ENCODE assay signal across 22 cellular contexts in the genomic region with DNA sequence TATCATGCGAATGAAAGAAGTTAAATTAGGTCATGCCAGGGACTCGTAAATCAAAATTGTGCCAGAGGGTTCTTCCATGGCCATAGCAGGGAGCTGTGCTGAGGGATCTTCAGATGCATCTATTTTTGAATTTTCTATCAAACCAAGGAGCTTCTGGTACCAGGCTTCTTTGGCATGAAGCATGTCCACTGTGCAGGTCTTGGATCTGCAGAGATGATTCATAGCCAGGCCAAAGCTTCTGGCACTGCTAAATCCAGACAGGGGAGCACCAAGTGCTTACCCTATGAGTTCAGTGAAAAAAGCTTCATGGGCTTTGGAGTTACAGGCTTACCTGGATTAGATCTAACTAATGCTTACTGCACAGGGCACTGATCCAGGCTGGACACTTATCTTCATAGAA.
"Had no signal": no experiment of that assay in that cellular context is flagged by ENCODE, and none has a peak within 500 bp of the region (broad histone marks: within the 10 kb centered on the region; RNA-seq: fewer than 3 reads in every experiment).

No MANE protein-coding gene starts in this region.

- H3K27ac ChIP-seq: HL-60, KMS-11, SJSA1 had no signal

- H3K36me3 ChIP-seq: SJSA1 had no signal

- H3K9ac ChIP-seq: KMS-11, SK-N-SH had no signal

- H3K27me3 ChIP-seq: SJSA1 had no signal

- H3K4me3 ChIP-seq: K562, SJSA1 had no signal

- DNase-seq: Kasumi-1, NCI-H1092, NCI-H1105 treated with DMSO at 0.1 percent for 48 hours, NCI-H1417 treated with DMSO at 0.1 percent for 48 hours, NCI-H146, NCI-H1694 treated with DMSO at 0.1 percent for 48 hours, NCI-H1930, NCI-H2081, NCI-H2107, NCI-H2227 treated with DMSO at 0.1 percent for 48 hours, NCI-H524, NCI-H526 treated with DMSO at 0.1 percent for 48 hours, NCI-H774, Right ventricle myocardium superior, RPMI8226, SIG-M5, SK-N-SH, T-helper 1 cell had no signal

- H3K9me3 ChIP-seq: SJSA1, SK-N-SH had no signal

- ATAC-seq: K562 had no signal

- H3K4me1 ChIP-seq: SJSA1 had no signal
